Comparison of ENCODE assay signal across 32 cellular contexts in genomic region chr2:41917587-41917986, GRCh38.
"Had no signal": no experiment of that assay in that cellular context is flagged by ENCODE, and none has a peak within 500 bp of the region (broad histone marks: within the 10 kb centered on the region; RNA-seq: fewer than 3 reads in every experiment).

No MANE protein-coding gene starts in this region.

- H3K27me3 Mint-ChIP-seq: progenitor cell of endocrine pancreas, type B pancreatic cell had no signal

- H3K4me1 ChIP-seq: parathyroid adenoma, spleen, testis, upper lobe of right lung, uterus had no signal

- H3K27ac Mint-ChIP-seq: naive thymus-derived CD4-positive, alpha-beta T cell; natural killer cell treated with Interleukin-12 subunit alpha and Interleukin-12 subunit beta and Interleukin-15 and Interleukin-18, amount 100 ng/mL, for 72 hours; neural progenitor cell; stimulated activated memory B cell treated with anti-CD40 and anti-IgM and Interleukin-4, amounts not matched to agents 10 μg/mL and 1 μg/mL and 100 μg/mL, for 72 hours; stimulated activated naive CD8-positive, alpha-beta T cell treated with anti-CD3 and anti-CD28 coated beads, Interleukin-15, amount 100 ng/mL, for 72 hours; type B pancreatic cell had no signal

- H3K36me3 Mint-ChIP-seq: natural killer cell treated with Interleukin-12 subunit alpha and Interleukin-12 subunit beta and Interleukin-15 and Interleukin-18, amount 100 ng/mL, for 72 hours; neural progenitor cell; stimulated activated memory B cell treated with anti-CD40 and anti-IgM and Interleukin-4, amounts not matched to agents 10 μg/mL and 1 μg/mL and 100 μg/mL, for 72 hours; type B pancreatic cell had no signal

- H3K4me3 Mint-ChIP-seq: naive thymus-derived CD4-positive, alpha-beta T cell; natural killer cell treated with Interleukin-12 subunit alpha and Interleukin-12 subunit beta and Interleukin-15 and Interleukin-18, amount 100 ng/mL, for 72 hours; neural progenitor cell; stimulated activated memory B cell treated with anti-CD40 and anti-IgM and Interleukin-4, amounts not matched to agents 10 μg/mL and 1 μg/mL and 100 μg/mL, for 72 hours; stimulated activated naive CD8-positive, alpha-beta T cell treated with anti-CD3 and anti-CD28 coated beads, Interleukin-15, amount 100 ng/mL, for 72 hours; type B pancreatic cell had no signal

- H3K9me3 Mint-ChIP-seq: natural killer cell treated with Interleukin-12 subunit alpha and Interleukin-12 subunit beta and Interleukin-15 and Interleukin-18, amount 100 ng/mL, for 72 hours; stimulated activated memory B cell treated with anti-CD40 and anti-IgM and Interleukin-4, amounts not matched to agents 10 μg/mL and 1 μg/mL and 100 μg/mL, for 72 hours; stimulated activated naive CD8-positive, alpha-beta T cell treated with anti-CD3 and anti-CD28 coated beads, Interleukin-15, amount 100 ng/mL, for 72 hours had no signal

- ATAC-seq: naive thymus-derived CD4-positive, alpha-beta T cell; natural killer cell treated with Interleukin-12 subunit alpha and Interleukin-12 subunit beta and Interleukin-15 and Interleukin-18, amount 100 ng/mL, for 72 hours; psoas muscle; right cardiac atrium; right lobe of liver; stimulated activated memory B cell treated with anti-CD40 and anti-IgM and Interleukin-4, amounts not matched to agents 10 μg/mL and 1 μg/mL and 100 μg/mL, for 72 hours; stimulated activated naive CD8-positive, alpha-beta T cell treated with anti-CD3 and anti-CD28 coated beads, Interleukin-15, amount 100 ng/mL, for 72 hours; stimulated activated naive CD8-positive, alpha-beta T cell treated with anti-CD3 and anti-CD28 coated beads, Interleukin-15, Interleukin-2, amounts not matched to agents 100 U/mL and 50 U/mL, for 24 hours; upper lobe of right lung had no signal

- H3K9me3 ChIP-seq: ovary, right lobe of liver, sigmoid colon, spleen, suprapubic skin, testis, tibial artery, transverse colon, upper lobe of right lung, uterus had no signal

- H3K4me3 ChIP-seq: neural progenitor cell, ovary, psoas muscle, right lobe of liver, sigmoid colon, skin epidermis, smooth muscle cell, spleen, suprapubic skin, testis, tibial artery, transverse colon, upper lobe of right lung, uterus had no signal

- H3K27me3 ChIP-seq: neural progenitor cell, ovary, right lobe of liver, sigmoid colon, spleen, suprapubic skin, testis, tibial artery, transverse colon, upper lobe of right lung, uterus had no signal

- DNase-seq: naive thymus-derived CD4-positive, alpha-beta T cell; occipital lobe; ovary; posterior cingulate gyrus; psoas muscle; right cardiac atrium; sigmoid colon; spleen; stimulated activated CD4-positive, alpha-beta T cell treated with anti-CD3 and anti-CD28 coated beads, Interleukin-12 subunit alpha, Interleukin-12 subunit beta, amount 100 ng/mL, for 4 hours; stimulated activated CD4-positive, alpha-beta T cell treated with anti-CD3 and anti-CD28 coated beads, Interleukin-1b, Interleukin-23, amount 100 ng/mL, for 48 hours; stimulated activated CD4-positive, alpha-beta T cell treated with anti-CD3 and anti-CD28 coated beads, Interleukin-4, amount 100 ng/mL, for 1 hour; stimulated activated CD4-positive, alpha-beta T cell treated with anti-CD3 and anti-CD28 coated beads, Interleukin-4, amount 100 ng/mL, for 4 hours; stimulated activated CD8-positive, alpha-beta memory T cell treated with anti-CD3 and anti-CD28 coated beads, Interleukin-4, amount 100 ng/mL, for 48 hours; stimulated activated naive CD4-positive, alpha-beta T cell; stimulated activated naive CD8-positive, alpha-beta T cell treated with anti-CD3 and anti-CD28 coated beads, Interleukin-15, amount 100 ng/mL, for 72 hours; stimulated activated naive CD8-positive, alpha-beta T cell treated with anti-CD3 and anti-CD28 coated beads, Interleukin-15, Interleukin-2, amounts not matched to agents 100 U/mL and 50 U/mL, for 24 hours; substantia nigra; testis; tibial artery; transverse colon; upper lobe of right lung; uterus had no signal

- H3K36me3 ChIP-seq: neural progenitor cell, ovary, right lobe of liver, sigmoid colon, spleen, suprapubic skin, tibial artery, transverse colon, upper lobe of right lung, uterus had no signal

- H3K4me1 Mint-ChIP-seq: naive thymus-derived CD4-positive, alpha-beta T cell; neural progenitor cell; stimulated activated memory B cell treated with anti-CD40 and anti-IgM and Interleukin-4, amounts not matched to agents 10 μg/mL and 1 μg/mL and 100 μg/mL, for 72 hours; stimulated activated naive CD8-positive, alpha-beta T cell treated with anti-CD3 and anti-CD28 coated beads, Interleukin-15, amount 100 ng/mL, for 72 hours had no signal

- H3K27ac ChIP-seq: neural progenitor cell, ovary, parathyroid adenoma, psoas muscle, right lobe of liver, sigmoid colon, skin epidermis, spleen, suprapubic skin, testis, tibial artery, transverse colon, upper lobe of right lung, uterus had no signal
